15 cellular contexts compared by ENCODE assay signal in the genomic region with DNA sequence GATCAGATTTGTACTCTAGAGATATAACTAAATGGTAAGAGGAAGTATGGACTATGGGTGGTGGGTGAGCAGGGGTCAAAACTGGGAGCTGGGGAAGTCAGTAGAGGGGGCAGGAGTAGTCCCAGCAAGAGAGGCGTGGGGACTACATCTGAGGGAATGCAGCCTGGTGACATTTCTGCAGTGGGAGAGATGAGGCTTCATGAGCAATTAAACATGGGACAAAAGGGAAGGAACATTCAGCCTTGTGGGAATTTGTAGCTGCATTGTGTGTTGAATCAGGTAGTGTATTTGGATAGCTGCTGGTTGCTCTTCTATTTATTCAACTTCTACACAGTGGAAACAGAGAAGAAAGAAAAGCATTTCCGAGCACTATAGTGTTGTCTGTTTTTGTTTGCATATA. TPM values are rescaled to one million over a fixed set of nuclear protein-coding genes. Genes with fewer than 3 reads are reported as not detected.
DNase-seq lines count a peak whose midpoint lies in the region; ATAC-seq and FAIRE-seq lines count a peak whose summit lies in the region.
"Had no signal": no experiment of that assay in that cellular context is flagged by ENCODE, and none has a peak within 500 bp of the region (broad histone marks: within the 10 kb centered on the region; RNA-seq: fewer than 3 reads in every experiment).

No MANE protein-coding gene starts in this region.

- no peak overlapping the region for H2BK120ac ChIP-seq in mesendoderm (ENCODE audit: low read depth, low read length)

- no peak overlapping the region for H4K8ac ChIP-seq in mesendoderm (ENCODE audit: low read depth, low read length)

- WGBS in mesendoderm (ENCODE audit: extremely low coverage, insufficient coverage, low lambda C conversion rate): no CpG with 5 or more reads among the region's 2 CpGs

- no peak overlapping the region for H2AK5ac ChIP-seq in mesendoderm (ENCODE audit: low read length)

- H3K56ac ChIP-seq in mesendoderm (ENCODE audit: low read length): no peak overlapping the region

- intact Hi-C loops in CD4-positive, alpha-beta memory T cell (cut with micrococcal nuclease): loop anchor here (10.0 kb wide), 1 partner anchor 52 kb away; no protein-coding TSS in a partner anchor

- H3K36me3 ChIP-seq in CD4-positive, alpha-beta memory T cell (ENCODE audit: insufficient read depth, low read length): peaks cover 8% of the 10 kb centered on the region
- no peaks in the 10 kb centered on the region for H3K36me3 ChIP-seq in mesendoderm (ENCODE audit: control insufficient read depth, insufficient read depth, low read length)

- peak overlapping the region in 7 of 8 donors; percentile 2 to 61 (median 43) for H3K4me3 Mint-ChIP-seq in CD4-positive, alpha-beta memory T cell
- H3K4me3 Mint-ChIP-seq in activated T-helper 17 cell treated with anti-CD3 and anti-CD28 coated beads, Interleukin-2, amount 50 U/mL, for 72 hours: peak overlapping the region; percentile 39

- peaks cover 28 to 56% of the 10 kb centered on the region in 2 donors for H3K36me3 Mint-ChIP-seq in CD4-positive, alpha-beta memory T cell
- H3K36me3 Mint-ChIP-seq in activated T-helper 17 cell treated with anti-CD3 and anti-CD28 coated beads, Interleukin-2, amount 50 U/mL, for 72 hours (ENCODE audit: low read depth): peaks cover 68% of the 10 kb centered on the region

- H3K27ac Mint-ChIP-seq in CD4-positive, alpha-beta memory T cell: peak overlapping the region in 4 of 7 donors; percentile 51 to 83 (median 79)
- peak overlapping the region; percentile 70 for H3K27ac Mint-ChIP-seq in activated T-helper 17 cell treated with anti-CD3 and anti-CD28 coated beads, Interleukin-2, amount 50 U/mL, for 72 hours

- H2BK5ac ChIP-seq in mesendoderm (ENCODE audit: low read length): no peak overlapping the region

- H2BK15ac ChIP-seq in mesendoderm (replicated peaks; ENCODE audit: low read depth): no peak overlapping the region

- no peak overlapping the region for H4K5ac ChIP-seq in mesendoderm (ENCODE audit: low read length)

- H3K9me3 Mint-ChIP-seq in CD4-positive, alpha-beta memory T cell: peaks cover 0 to 6% (median 0%) of the 10 kb centered on the region in 8 donors
- no peaks in the 10 kb centered on the region for H3K9me3 Mint-ChIP-seq in activated T-helper 17 cell treated with anti-CD3 and anti-CD28 coated beads, Interleukin-2, amount 50 U/mL, for 72 hours

- FAIRE-seq in urothelium cell line (lab: Jason Lieb, UNC): no peak

- no peak for ATAC-seq in activated T-helper 17 cell treated with anti-CD3 and anti-CD28 coated beads, Interleukin-2, amount 50 U/mL, for 72 hours (replicated peaks)
- ATAC-seq: left lobe of liver had no signal

- no peak overlapping the region for H3K9ac ChIP-seq in mesendoderm (ENCODE audit: low read length)
- H3K9ac ChIP-seq: BLaER1, KMS-11 had no signal

- no peak overlapping the region for H3K18ac ChIP-seq in mesendoderm (ENCODE audit: low read length)

- POLR2A ChIA-PET in CD4-positive, alpha-beta memory T cell (lab: Charles Lee; ENCODE audit: partially characterized antibody): interaction anchor here (1.1 kb wide), 1 partner anchor 52 kb away, joined by 3 read pairs; a partner anchor contains a TSS

- peaks cover 12% of the 10 kb centered on the region for H3K79me1 ChIP-seq in mesendoderm (ENCODE audit: low read length)

- CTCF ChIA-PET in CD4-positive, alpha-beta memory T cell (lab: Charles Lee; ENCODE audit: partially characterized antibody): interaction anchor here (1.4 kb wide), 1 partner anchor 51 kb away, joined by 3 read pairs; no protein-coding TSS in a partner anchor

- H3K9me3 ChIP-seq in CD4-positive, alpha-beta memory T cell (ENCODE audit: control insufficient read depth in 1 of 2, low read length in 2 of 2): no peaks in the 10 kb centered on the region
- H3K9me3 ChIP-seq: BLaER1, SJCRH30 had no signal

- no peak overlapping the region for H3K23ac ChIP-seq in mesendoderm (ENCODE audit: low read length)

- no peak overlapping the region for H3K4ac ChIP-seq in mesendoderm (ENCODE audit: low read depth, low read length)

- no peaks in the 10 kb centered on the region for H3K27me3 Mint-ChIP-seq in CD4-positive, alpha-beta memory T cell
- H3K27me3 Mint-ChIP-seq in activated T-helper 17 cell treated with anti-CD3 and anti-CD28 coated beads, Interleukin-2, amount 50 U/mL, for 72 hours: no peaks in the 10 kb centered on the region

- H3K4me1 Mint-ChIP-seq in CD4-positive, alpha-beta memory T cell: peaks cover 38 to 79% (median 52%) of the 10 kb centered on the region in 4 donors
- H3K4me1 Mint-ChIP-seq in activated T-helper 17 cell treated with anti-CD3 and anti-CD28 coated beads, Interleukin-2, amount 50 U/mL, for 72 hours: peaks cover 24% of the 10 kb centered on the region

- DNase-seq in CD1c-positive myeloid dendritic cell (ENCODE audit: extremely low spot score): peak; percentile 28
- no peak for DNase-seq in CD4-positive, alpha-beta memory T cell
- DNase-seq in mesendoderm: peak; percentile 40
- DNase-seq in A172 (ENCODE audit: low spot score): no peak
- DNase-seq in NCI-H510A treated with DMSO at 0.1 percent for 48 hours (lab: John Stamatoyannopoulos, UW): no peak
- DNase-seq in urothelium cell line (ENCODE audit: low spot score): no peak
- DNase-seq: effector memory CD4-positive, alpha-beta T cell; foreskin fibroblast; NCI-H1436 treated with DMSO at 0.1 percent for 48 hours; NCI-H446; SJCRH30 had no signal

- H3K79me2 ChIP-seq in mesendoderm (ENCODE audit: control insufficient read depth, insufficient read depth, low read length): peaks cover 21% of the 10 kb centered on the region

- no peaks in the 10 kb centered on the region for H3K27me3 ChIP-seq in CD4-positive, alpha-beta memory T cell (ENCODE audit: insufficient read depth, low read length)
- H3K27me3 ChIP-seq in mesendoderm (ENCODE audit: insufficient read depth, low read length, poor library complexity): no peaks in the 10 kb centered on the region
- H3K27me3 ChIP-seq: BLaER1, SJCRH30 had no signal

- H3K4me3 ChIP-seq in CD4-positive, alpha-beta memory T cell (ENCODE audit: low read length in 2 of 2): no peak overlapping the region
- no peak overlapping the region for H3K4me3 ChIP-seq in mesendoderm (ENCODE audit: low read length)
- H3K4me3 ChIP-seq: BLaER1, SJCRH30 had no signal

- H3K4me1 ChIP-seq in CD4-positive, alpha-beta memory T cell (ENCODE audit: insufficient read depth, low read length): peaks cover 40% of the 10 kb centered on the region
- H3K4me1 ChIP-seq in mesendoderm (ENCODE audit: control insufficient read depth, low read depth, low read length): peaks cover 5% of the 10 kb centered on the region

- H3K4me2 ChIP-seq in mesendoderm (ENCODE audit: low read length): no peak overlapping the region
- H3K4me2 ChIP-seq: BLaER1, KMS-11 had no signal

- H3K27ac ChIP-seq in CD4-positive, alpha-beta memory T cell (ENCODE audit: low read depth, low read length): no peak overlapping the region
- H3K27ac ChIP-seq in mesendoderm (ENCODE audit: low read depth, low read length): no peak overlapping the region
- H3K27ac ChIP-seq: BLaER1, KMS-11, SJCRH30 had no signal

RNA-seq across cellular contexts. Expression of a gene that starts 3.6 kb away (rescaled TPM):
- total RNA-seq in CD4-positive, alpha-beta memory T cell: 10 to 100 TPM; 53.8 to 56.9 TPM
- 10 to 100 TPM; 62.2 to 75.5 TPM for polyA plus RNA-seq in CD4-positive, alpha-beta memory T cell
- 10 to 100 TPM; 38.5 to 56.1 TPM for total RNA-seq in activated T-helper 17 cell treated with anti-CD3 and anti-CD28 coated beads, Interleukin-2, amount 50 U/mL, for 72 hours
- polyA plus RNA-seq in mesendoderm (2013, experiment 1 of 2): 46.0 TPM
- 47.2 TPM for polyA plus RNA-seq in mesendoderm (2013, experiment 2 of 2)
- 61.9 and 68.6 TPM in 2 replicates for total RNA-seq in A172 (2014; rRNA removed; shearing (Covaris generic))

RNA-seq across cellular contexts. Expression of a gene that starts 52.2 kb away (rescaled TPM):
- total RNA-seq in CD4-positive, alpha-beta memory T cell: 100 to 1,000 TPM; 138 to 154 TPM
- polyA plus RNA-seq in CD4-positive, alpha-beta memory T cell: 10 to 100 TPM; 67.6 to 94.6 TPM
- 100 to 1,000 TPM in 1 of 2 donors, 10 to 100 TPM in 1; 83.5 to 108 TPM for total RNA-seq in activated T-helper 17 cell treated with anti-CD3 and anti-CD28 coated beads, Interleukin-2, amount 50 U/mL, for 72 hours
- 11.3 TPM for polyA plus RNA-seq in mesendoderm (2013, experiment 1 of 2)
- polyA plus RNA-seq in mesendoderm (2013, experiment 2 of 2): 11.5 TPM
- total RNA-seq in A172 (2014; rRNA removed; shearing (Covaris generic)): 21.7 and 21.9 TPM in 2 replicates

Comparison
In these comparisons a context has a peak if more than half of its experiments do, and no peak if none do; other contexts are left out.
1. DNase-seq: peak in CD1c-positive myeloid dendritic cell (single experiment) and mesendoderm (single experiment); none in CD4-positive, alpha-beta memory T cell (0 of 5), A172 (single experiment), NCI-H510A treated with DMSO at 0.1 percent for 48 hours (single experiment) and urothelium cell line (single experiment).